ENCODE assay signal across 9 cellular contexts in the genomic region with DNA sequence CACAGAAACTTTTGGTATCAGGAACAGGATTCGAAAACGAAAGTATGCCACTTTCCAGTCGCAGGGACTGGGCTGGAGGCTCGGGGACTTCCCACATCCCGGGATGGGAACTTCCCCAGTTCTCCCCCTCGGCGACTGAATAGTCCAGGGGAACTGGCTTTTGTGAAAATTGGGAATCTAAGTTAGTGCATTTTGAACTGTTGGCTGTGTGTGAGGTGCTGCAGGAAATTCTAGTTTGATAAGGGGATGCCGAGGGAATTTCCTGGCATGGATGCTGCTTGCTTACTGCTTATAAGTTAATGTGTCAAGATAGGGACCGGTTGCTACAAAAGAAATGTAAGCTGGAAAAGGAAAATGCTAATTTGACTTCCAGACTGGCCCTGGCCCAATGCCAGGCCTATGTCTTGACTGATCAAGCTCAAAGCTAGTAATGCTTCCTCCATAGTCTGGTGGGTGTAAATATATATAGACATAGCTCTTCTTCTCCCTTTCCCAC.
DNase-seq lines count a peak whose midpoint lies in the region; ATAC-seq and TF ChIP-seq lines count a peak whose summit lies in the region.
"Had no signal": no experiment of that assay in that cellular context is flagged by ENCODE, and none has a peak within 500 bp of the region (broad histone marks: within the 10 kb centered on the region; RNA-seq: fewer than 3 reads in every experiment).

No MANE protein-coding gene starts in this region.

- H3K4me1 ChIP-seq in esophagus muscularis mucosa (peaks cover 0 to 11% (median 10%) of the 10 kb centered on the region in 4 donors), MM.1S (ENCODE audit: low read length) (no peaks in the 10 kb centered on the region)

- H3K27ac ChIP-seq in esophagus muscularis mucosa (replicated peaks in 1 of 4) (peak overlapping the region; percentile 61 to 71 (median 64)), MM.1S (ENCODE audit: low read length) (no peak overlapping the region)

- TF ChIP-seq POLR2A in esophagus muscularis mucosa (IDR thresholded peaks at IDR 0.05; ENCODE audit: low read depth) = no peak

- no peaks in the 10 kb centered on the region for H3K79me2 ChIP-seq in MM.1S (ENCODE audit: low read length)

- H3F3A ChIP-seq in MM.1S (ENCODE audit: insufficient read depth, low read length) = no peaks in the 10 kb centered on the region

- H3K4me3 ChIP-seq in esophagus muscularis mucosa (peak overlapping the region; percentile 56 to 70 (median 58)), MM.1S (ENCODE audit: low read length) (no peak overlapping the region)

- peaks cover 0 to 6% (median 0%) of the 10 kb centered on the region in 4 donors for H3K27me3 ChIP-seq in esophagus muscularis mucosa
- no peaks in the 10 kb centered on the region for H3K27me3 ChIP-seq in MM.1S (replicated peaks; ENCODE audit: insufficient read depth, low read length)

- H3K36me3 Mint-ChIP-seq in osteocyte (ENCODE audit: unreplicated experiment) = no peaks in the 10 kb centered on the region
- no peaks in the 10 kb centered on the region for H3K36me3 Mint-ChIP-seq in activated CD8-positive, alpha-beta T cell treated with anti-CD3 and anti-CD28 coated beads for 36 hours (ENCODE audit: low read depth)

- intact Hi-C loops in esophagus muscularis mucosa (cut with DNase I) = no loop called here
- intact Hi-C loops in activated CD8-positive, alpha-beta T cell treated with anti-CD3 and anti-CD28 coated beads for 36 hours (cut with micrococcal nuclease) = no loop called here

- peaks cover 15% of the 10 kb centered on the region for H3K4me1 Mint-ChIP-seq in osteocyte (ENCODE audit: unreplicated experiment)
- peaks cover 8% of the 10 kb centered on the region for H3K4me1 Mint-ChIP-seq in activated CD8-positive, alpha-beta T cell treated with anti-CD3 and anti-CD28 coated beads for 36 hours (ENCODE audit: low read depth)

- CTCF ChIA-PET in activated CD8-positive, alpha-beta T cell treated with anti-CD3 and anti-CD28 coated beads for 36 hours (lab: Charles Lee) = no interaction called here

- peaks cover 32% of the 10 kb centered on the region for H3K27me3 Mint-ChIP-seq in osteocyte (ENCODE audit: unreplicated experiment)
- H3K27me3 Mint-ChIP-seq in activated CD8-positive, alpha-beta T cell treated with anti-CD3 and anti-CD28 coated beads for 36 hours = peaks cover 21% of the 10 kb centered on the region

- H3K27ac Mint-ChIP-seq in osteocyte (ENCODE audit: unreplicated experiment) = peak overlapping the region; percentile 93
- H3K27ac Mint-ChIP-seq in activated CD8-positive, alpha-beta T cell treated with anti-CD3 and anti-CD28 coated beads for 36 hours = no peak overlapping the region

- no peak for ATAC-seq in activated CD8-positive, alpha-beta T cell treated with anti-CD3 and anti-CD28 coated beads for 36 hours
- no peak for ATAC-seq in GM18870 (IDR thresholded peaks at IDR 0.05; ENCODE audit: unreplicated experiment)

- H4K20me1 ChIP-seq in MM.1S (ENCODE audit: insufficient read depth, low read length) = no peaks in the 10 kb centered on the region

- no peaks in the 10 kb centered on the region for H3K9me2 ChIP-seq in MM.1S (replicated peaks; ENCODE audit: insufficient read depth, low read length)

- H3K36me3 ChIP-seq in esophagus muscularis mucosa = no peaks in the 10 kb centered on the region
- H3K36me3 ChIP-seq in MM.1S (replicated peaks; ENCODE audit: insufficient read depth, low read length) = no peaks in the 10 kb centered on the region

- DNase-seq in NCI-H1105 treated with DMSO at 0.1 percent for 48 hours (lab: John Stamatoyannopoulos, UW) = peak; percentile 51
- DNase-seq in NCI-H1105 (lab: John Stamatoyannopoulos, UW) = no peak
- DNase-seq in NCI-H748 treated with DMSO at 0.1 percent for 48 hours (lab: John Stamatoyannopoulos, UW) = peak; percentile 34
- DNase-seq in esophagus muscularis mucosa (ENCODE audit: extremely low spot score) = no peak
- no peak for DNase-seq in osteocyte (ENCODE audit: extremely low spot score, unreplicated experiment)
- DNase-seq in MM.1S = no peak
- no peak for DNase-seq in activated CD8-positive, alpha-beta T cell treated with anti-CD3 and anti-CD28 coated beads for 36 hours
- DNase-seq: DND-41 had no signal

- no peak overlapping the region for H2AFZ ChIP-seq in MM.1S (ENCODE audit: low read length)

- H3K4me3 Mint-ChIP-seq in osteocyte (ENCODE audit: unreplicated experiment) = peak overlapping the region; percentile 78
- H3K4me3 Mint-ChIP-seq in activated CD8-positive, alpha-beta T cell treated with anti-CD3 and anti-CD28 coated beads for 36 hours = no peak overlapping the region

- no peaks in the 10 kb centered on the region for H3K9me3 ChIP-seq in esophagus muscularis mucosa
- no peaks in the 10 kb centered on the region for H3K9me3 ChIP-seq in MM.1S (replicated peaks; ENCODE audit: insufficient read depth, low read length)

- under 1% methylated on average over 9 of the region's 9 CpGs for WGBS in esophagus muscularis mucosa

- H3K9me3 Mint-ChIP-seq in osteocyte (ENCODE audit: unreplicated experiment) = no peaks in the 10 kb centered on the region
- no peaks in the 10 kb centered on the region for H3K9me3 Mint-ChIP-seq in activated CD8-positive, alpha-beta T cell treated with anti-CD3 and anti-CD28 coated beads for 36 hours

- TF ChIP-seq CTCF in esophagus muscularis mucosa (IDR thresholded peaks at IDR 0.05) (no peak), osteocyte (IDR thresholded peaks at IDR 0.05) (no peak), MM.1S (IDR thresholded peaks at IDR 0.05; ENCODE audit: low read length) (no peak)
- TF ChIP-seq CTCF in activated CD8-positive, alpha-beta T cell treated with anti-CD3 and anti-CD28 coated beads for 36 hours (IDR thresholded peaks at IDR 0.05) = no peak

- H3K9ac ChIP-seq in MM.1S (ENCODE audit: low read length) = no peak overlapping the region

- TF ChIP-seq EP300 in esophagus muscularis mucosa (IDR thresholded peaks at IDR 0.05) = no peak

- POLR2A ChIA-PET in activated CD8-positive, alpha-beta T cell treated with anti-CD3 and anti-CD28 coated beads for 36 hours (lab: Charles Lee) = no interaction called here

- no peak overlapping the region for H3K4me2 ChIP-seq in MM.1S (ENCODE audit: low read depth, low read length)

Comparison
In these comparisons a context has a peak if more than half of its experiments do, and no peak if none do; other contexts are left out.
1. DNase-seq: peak in NCI-H1105 treated with DMSO at 0.1 percent for 48 hours (single experiment) and NCI-H748 treated with DMSO at 0.1 percent for 48 hours (single experiment); none in NCI-H1105 (single experiment), esophagus muscularis mucosa (single experiment), osteocyte (single experiment), MM.1S (single experiment) and activated CD8-positive, alpha-beta T cell treated with anti-CD3 and anti-CD28 coated beads for 36 hours (single experiment).